In genomic region chr21:37662227-37662626, GRCh38 we compare ENCODE assay signal across 2 cellular contexts.
TF ChIP-seq lines count a peak whose summit lies in the region.

No MANE protein-coding gene starts in this region.

TF ChIP-seq in HEK293, 187 proteins besides CTCF, POLR2A, EP300 and RAD21:
- TF ChIP-seq ZNF146 (tag by site-specific recombination; IDR thresholded peaks at IDR 0.05), result peak; percentile 93

TF ChIP-seq in K562, 482 proteins besides CTCF, POLR2A, EP300 and RAD21:
- TF ChIP-seq ZNF146 (CRISPR knock-in tag; IDR thresholded peaks at IDR 0.05; ENCODE audit: unreplicated experiment), result peak; percentile 63
